Comparison of ENCODE assay signal across 12 cellular contexts in genomic region chr2:64133828-64134227, GRCh38. TPM values are rescaled to one million over a fixed set of nuclear protein-coding genes. Genes with fewer than 3 reads are reported as not detected.
DNase-seq lines count a peak whose midpoint lies in the region; ATAC-seq, FAIRE-seq and TF ChIP-seq lines count a peak whose summit lies in the region.
"Had no signal": no experiment of that assay in that cellular context is flagged by ENCODE, and none has a peak within 500 bp of the region (broad histone marks: within the 10 kb centered on the region; RNA-seq: fewer than 3 reads in every experiment).

No MANE protein-coding gene starts in this region.

- H3K4me3 Mint-ChIP-seq in activated CD4-positive, alpha-beta T cell treated with anti-CD3 and anti-CD28 coated beads for 36 hours = peak overlapping the region; percentile 11
- H3K4me3 Mint-ChIP-seq: central memory CD8-positive, alpha-beta T cell had no signal

- intact Hi-C loops in activated CD4-positive, alpha-beta T cell treated with anti-CD3 and anti-CD28 coated beads for 36 hours (cut with DNase I, micrococcal nuclease) = loop anchor here (1.0 to 2.0 kb wide), 7 partner anchors 9 to 99 kb away; no protein-coding TSS in a partner anchor

- H3K9me3 Mint-ChIP-seq in activated CD4-positive, alpha-beta T cell treated with anti-CD3 and anti-CD28 coated beads for 36 hours (ENCODE audit: low read depth) = no peaks in the 10 kb centered on the region
- H3K9me3 Mint-ChIP-seq: central memory CD8-positive, alpha-beta T cell; T-cell had no signal

- ATAC-seq in activated CD4-positive, alpha-beta T cell treated with anti-CD3 and anti-CD28 coated beads for 36 hours = peak; percentile 71
- ATAC-seq: T-cell had no signal

- peak overlapping the region; percentile 72 for H3K27ac Mint-ChIP-seq in activated CD4-positive, alpha-beta T cell treated with anti-CD3 and anti-CD28 coated beads for 36 hours

- peaks cover 87% of the 10 kb centered on the region for H3K4me1 Mint-ChIP-seq in activated CD4-positive, alpha-beta T cell treated with anti-CD3 and anti-CD28 coated beads for 36 hours

- peaks cover 31% of the 10 kb centered on the region for H3K36me3 Mint-ChIP-seq in activated CD4-positive, alpha-beta T cell treated with anti-CD3 and anti-CD28 coated beads for 36 hours (ENCODE audit: low read depth)

- TF ChIP-seq CTCF in choroid plexus epithelial cell (conservative IDR thresholded peaks at IDR 0.05; ENCODE audit: low read depth, low read length) = no peak

- DNase-seq in activated CD4-positive, alpha-beta T cell treated with anti-CD3 and anti-CD28 coated beads for 36 hours = no peak
- no peak for DNase-seq in activated CD4-positive, alpha-beta T cell treated with anti-CD3 and anti-CD28 coated beads, Interleukin-2, amount 50 U/mL, for 4 hours
- DNase-seq in RCC 7860 (ENCODE audit: low spot score) = peak; percentile 62
- peak; percentile 28 for DNase-seq in choroid plexus epithelial cell (ENCODE audit: low read depth)
- DNase-seq in skeletal muscle cell (ENCODE audit: low read depth) = peak; percentile 57
- DNase-seq in frontal cortex (ENCODE audit: low spot score in 2 of 2) = no peak
- no peak for DNase-seq in C1 segment of cervical spinal cord (lab: John Stamatoyannopoulos, UW)
- DNase-seq in COLO829 (ENCODE audit: low spot score) = no peak
- DNase-seq: islet precursor cell, NCI-H2029, T-cell had no signal

- H3K27me3 Mint-ChIP-seq in activated CD4-positive, alpha-beta T cell treated with anti-CD3 and anti-CD28 coated beads for 36 hours = no peaks in the 10 kb centered on the region
- H3K27me3 Mint-ChIP-seq: central memory CD8-positive, alpha-beta T cell; T-cell had no signal

- CTCF ChIA-PET in activated CD4-positive, alpha-beta T cell treated with anti-CD3 and anti-CD28 coated beads for 36 hours (lab: Charles Lee) = interaction anchor here (0.9 to 5.6 kb wide), 11 partner anchors 10 to 197 kb away, joined by 3 to 20 read pairs (median 5); no protein-coding TSS in a partner anchor

- POLR2A ChIA-PET in activated CD4-positive, alpha-beta T cell treated with anti-CD3 and anti-CD28 coated beads for 36 hours (lab: Charles Lee) = interaction anchor here (0.8 to 1.1 kb wide), 3 partner anchors 9 to 192 kb away, joined by 3 to 5 read pairs (median 4); no protein-coding TSS in a partner anchor

- H3K4me3 ChIP-seq in choroid plexus epithelial cell (ENCODE audit: low read depth, low read length) (no peak overlapping the region), skeletal muscle cell (ENCODE audit: low read depth, low read length) (no peak overlapping the region)

- FAIRE-seq in RCC 7860 (lab: Jason Lieb, UNC) (peak; percentile 73), frontal cortex (lab: Jason Lieb, UNC) (no peak)

RNA-seq across cellular contexts. Expression of gene PELI1, which starts 10.4 kb away (rescaled TPM):
- 10 to 100 TPM; 21.3 to 29.7 TPM for total RNA-seq in activated CD4-positive, alpha-beta T cell treated with anti-CD3 and anti-CD28 coated beads for 36 hours
- total RNA-seq in frontal cortex = 79.5 TPM

Comparison
In these comparisons a context has a peak if more than half of its experiments do, and no peak if none do; other contexts are left out.
1. DNase-seq: peak in RCC 7860 (single experiment), choroid plexus epithelial cell (single experiment) and skeletal muscle cell (single experiment); none in activated CD4-positive, alpha-beta T cell treated with anti-CD3 and anti-CD28 coated beads for 36 hours (single experiment), activated CD4-positive, alpha-beta T cell treated with anti-CD3 and anti-CD28 coated beads, Interleukin-2, amount 50 U/mL, for 4 hours (0 of 2), frontal cortex (0 of 2), C1 segment of cervical spinal cord (0 of 14) and COLO829 (single experiment).